23 cellular contexts compared by ENCODE assay signal in the genomic region with DNA sequence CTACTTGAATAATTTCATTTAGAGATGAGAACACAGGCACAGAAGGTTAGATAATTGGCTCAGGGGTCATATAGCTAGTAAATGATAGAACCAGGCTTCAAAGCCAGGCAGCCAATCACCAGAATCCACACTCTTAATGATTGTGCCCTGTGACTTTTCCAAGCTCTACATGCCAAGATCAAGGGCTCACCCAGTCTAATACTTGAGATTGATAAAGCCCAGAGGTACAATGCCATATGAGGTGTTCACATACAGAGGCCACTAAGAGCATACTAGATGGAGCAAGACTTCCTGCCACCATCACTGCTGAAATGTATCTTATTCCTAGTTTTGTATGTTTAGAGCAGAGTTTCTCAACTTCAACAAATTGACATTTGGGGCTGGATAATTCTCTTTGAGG. TPM values are rescaled to one million over a fixed set of nuclear protein-coding genes. Genes with fewer than 3 reads are reported as not detected.
A peak's percentile ranks its signal among the peaks of the same experiment; 100 is the strongest.
DNase-seq lines count a peak whose midpoint lies in the region; ATAC-seq and TF ChIP-seq lines count a peak whose summit lies in the region.
"Had no signal": no experiment of that assay in that cellular context is flagged by ENCODE, and none has a peak within 500 bp of the region (broad histone marks: within the 10 kb centered on the region; RNA-seq: fewer than 3 reads in every experiment).

No MANE protein-coding gene starts in this region.

- H3K79me2 ChIP-seq in mesendoderm (ENCODE audit: control insufficient read depth, insufficient read depth, low read length) = no peaks in the 10 kb centered on the region

- no peaks in the 10 kb centered on the region for H3K4me1 ChIP-seq in right cardiac atrium (ENCODE audit: control insufficient read depth, insufficient read depth, low read length)
- peaks cover 0 to 8% (median 0%) of the 10 kb centered on the region in 12 donors for H3K4me1 ChIP-seq in heart left ventricle
- H3K4me1 ChIP-seq in mesendoderm (ENCODE audit: control insufficient read depth, low read depth, low read length) = no peaks in the 10 kb centered on the region
- no peaks in the 10 kb centered on the region for H3K4me1 ChIP-seq in gastroesophageal sphincter
- H3K4me1 ChIP-seq: A549, BE2C had no signal

- H3K56ac ChIP-seq in mesendoderm (ENCODE audit: low read length) = no peak overlapping the region

- no peaks in the 10 kb centered on the region for H3K79me1 ChIP-seq in mesendoderm (ENCODE audit: low read length)

- H3K4me2 ChIP-seq in mesendoderm (ENCODE audit: low read length) = no peak overlapping the region
- H3K4me2 ChIP-seq: A549; BLaER1 treated with 17β-estradiol and CSF1 and Interleukin-3, amounts not matched to agents 10 nM and 100 nM had no signal

- H3K36me3 ChIP-seq in heart left ventricle (no peaks in the 10 kb centered on the region), mesendoderm (ENCODE audit: control insufficient read depth, insufficient read depth, low read length) (no peaks in the 10 kb centered on the region), gastroesophageal sphincter (no peaks in the 10 kb centered on the region)
- H3K36me3 ChIP-seq: BE2C; BLaER1 treated with 17β-estradiol and CSF1 and Interleukin-3, amounts not matched to agents 10 nM and 100 nM had no signal

- peak overlapping the region; percentile 28 for H4K8ac ChIP-seq in mesendoderm (ENCODE audit: low read depth, low read length)

- peaks cover 2% of the 10 kb centered on the region for H3K36me3 Mint-ChIP-seq in activated CD4-positive, alpha-beta T cell treated with anti-CD3 and anti-CD28 coated beads, Interleukin-2, amount 10 ng/mL, durations not matched to agents 24 days and 14 days (ENCODE audit: low read depth)
- H3K36me3 Mint-ChIP-seq in activated CD4-positive, alpha-beta T cell treated with anti-CD3 and anti-CD28 coated beads for 36 hours (ENCODE audit: low read depth) = no peaks in the 10 kb centered on the region
- H3K36me3 Mint-ChIP-seq: CD14-positive monocyte had no signal

- TF ChIP-seq POLR2A in heart left ventricle (IDR thresholded peaks at IDR 0.05) (no peak), gastroesophageal sphincter (IDR thresholded peaks at IDR 0.05) (no peak)

- H3K9ac ChIP-seq in mesendoderm (ENCODE audit: low read length) = no peak overlapping the region
- H3K9ac ChIP-seq: BLaER1 treated with 17β-estradiol and CSF1 and Interleukin-3, amounts not matched to agents 10 nM and 100 nM; GM23248 had no signal

- no peak overlapping the region for H3K18ac ChIP-seq in mesendoderm (ENCODE audit: low read length)

- peaks cover 4% of the 10 kb centered on the region for H3K4me1 Mint-ChIP-seq in activated CD4-positive, alpha-beta T cell treated with anti-CD3 and anti-CD28 coated beads, Interleukin-2, amount 10 ng/mL, durations not matched to agents 24 days and 14 days
- H3K4me1 Mint-ChIP-seq in activated CD4-positive, alpha-beta T cell treated with anti-CD3 and anti-CD28 coated beads for 36 hours = peaks cover 4% of the 10 kb centered on the region

- no peak overlapping the region for H2BK120ac ChIP-seq in mesendoderm (ENCODE audit: low read depth, low read length)

- H2BK15ac ChIP-seq in mesendoderm (replicated peaks; ENCODE audit: low read depth) = no peak overlapping the region

- H2AK5ac ChIP-seq in mesendoderm (ENCODE audit: low read length) = no peak overlapping the region

- no peak for TF ChIP-seq CTCF in heart left ventricle (IDR thresholded peaks at IDR 0.05)
- no peak for TF ChIP-seq CTCF in gastroesophageal sphincter (IDR thresholded peaks at IDR 0.05)

- no peak overlapping the region for H3K4ac ChIP-seq in mesendoderm (ENCODE audit: low read depth, low read length)

- CTCF ChIA-PET in activated CD4-positive, alpha-beta T cell treated with anti-CD3 and anti-CD28 coated beads for 36 hours (lab: Charles Lee) = interaction anchor here (0.6 kb wide), 1 partner anchor 27 kb away, joined by 4 read pairs; a partner anchor contains a TSS

- no peak overlapping the region for H4K5ac ChIP-seq in mesendoderm (ENCODE audit: low read length)

- H3K9me3 ChIP-seq in right cardiac atrium (ENCODE audit: control insufficient read depth, low read length) = no peaks in the 10 kb centered on the region
- no peaks in the 10 kb centered on the region for H3K9me3 ChIP-seq in heart left ventricle
- no peaks in the 10 kb centered on the region for H3K9me3 ChIP-seq in gastroesophageal sphincter
- H3K9me3 ChIP-seq: A549; BE2C; BLaER1 treated with 17β-estradiol and CSF1 and Interleukin-3, amounts not matched to agents 10 nM and 100 nM had no signal

- peaks cover 3% of the 10 kb centered on the region for H3K9me3 Mint-ChIP-seq in activated CD4-positive, alpha-beta T cell treated with anti-CD3 and anti-CD28 coated beads, Interleukin-2, amount 10 ng/mL, durations not matched to agents 24 days and 14 days
- H3K9me3 Mint-ChIP-seq in activated CD4-positive, alpha-beta T cell treated with anti-CD3 and anti-CD28 coated beads for 36 hours (ENCODE audit: low read depth) = no peaks in the 10 kb centered on the region
- H3K9me3 Mint-ChIP-seq: CD14-positive monocyte; CD4-positive, alpha-beta T cell; CD8-positive, alpha-beta memory T cell had no signal

- H3K4me3 ChIP-seq in right cardiac atrium (ENCODE audit: low read length) (no peak overlapping the region), heart left ventricle (no peak overlapping the region), mesendoderm (ENCODE audit: low read length) (no peak overlapping the region), gastroesophageal sphincter (no peak overlapping the region)
- H3K4me3 ChIP-seq: A549; BLaER1 treated with 17β-estradiol and CSF1 and Interleukin-3, amounts not matched to agents 10 nM and 100 nM; GM12878; GM23248 had no signal

- H3K27ac ChIP-seq in right cardiac atrium (ENCODE audit: low read length) (peak overlapping the region; percentile 19), heart left ventricle (no peak overlapping the region), mesendoderm (ENCODE audit: low read depth, low read length) (no peak overlapping the region), gastroesophageal sphincter (no peak overlapping the region)
- H3K27ac ChIP-seq: A549; BLaER1 treated with 17β-estradiol and CSF1 and Interleukin-3, amounts not matched to agents 10 nM and 100 nM; GM23248 had no signal

- peaks cover 18% of the 10 kb centered on the region for H3K27me3 Mint-ChIP-seq in activated CD4-positive, alpha-beta T cell treated with anti-CD3 and anti-CD28 coated beads, Interleukin-2, amount 10 ng/mL, durations not matched to agents 24 days and 14 days
- H3K27me3 Mint-ChIP-seq in activated CD4-positive, alpha-beta T cell treated with anti-CD3 and anti-CD28 coated beads for 36 hours = peaks cover 13% of the 10 kb centered on the region

- H2BK5ac ChIP-seq in mesendoderm (ENCODE audit: low read length) = no peak overlapping the region

- H3K23ac ChIP-seq in mesendoderm (ENCODE audit: low read length) = no peak overlapping the region

- no peak for TF ChIP-seq EP300 in gastroesophageal sphincter (IDR thresholded peaks at IDR 0.05)

- H3K27ac Mint-ChIP-seq in activated CD4-positive, alpha-beta T cell treated with anti-CD3 and anti-CD28 coated beads, Interleukin-2, amount 10 ng/mL, durations not matched to agents 24 days and 14 days = no peak overlapping the region
- no peak overlapping the region for H3K27ac Mint-ChIP-seq in activated CD4-positive, alpha-beta T cell treated with anti-CD3 and anti-CD28 coated beads for 36 hours
- H3K27ac Mint-ChIP-seq: CD14-positive monocyte; CD4-positive, alpha-beta T cell had no signal

- H3K27me3 ChIP-seq in right cardiac atrium (ENCODE audit: control insufficient read depth, insufficient read depth) = no peaks in the 10 kb centered on the region
- H3K27me3 ChIP-seq in heart left ventricle = peaks cover 0 to 4% (median 0%) of the 10 kb centered on the region in 9 donors
- no peaks in the 10 kb centered on the region for H3K27me3 ChIP-seq in mesendoderm (ENCODE audit: insufficient read depth, low read length, poor library complexity)
- H3K27me3 ChIP-seq in gastroesophageal sphincter = no peaks in the 10 kb centered on the region

- DNase-seq in activated CD4-positive, alpha-beta T cell treated with anti-CD3 and anti-CD28 coated beads, Interleukin-2, amount 10 ng/mL, durations not matched to agents 24 days and 14 days = peak; percentile 29
- DNase-seq in activated CD4-positive, alpha-beta T cell treated with anti-CD3 and anti-CD28 coated beads for 36 hours = no peak
- DNase-seq in right cardiac atrium = no peak
- no peak for DNase-seq in heart left ventricle
- no peak for DNase-seq in mesendoderm
- DNase-seq: 8988T; ACHN; AML-193; BE2C; CD4-positive, alpha-beta T cell; CD8-positive, alpha-beta memory T cell; DMS 273 treated with DMSO at 0.1 percent for 48 hours; DMS79; EL; GDM1; GM23248; H7; HCEC 1CT had no signal

- no peak overlapping the region for H3K4me3 Mint-ChIP-seq in activated CD4-positive, alpha-beta T cell treated with anti-CD3 and anti-CD28 coated beads, Interleukin-2, amount 10 ng/mL, durations not matched to agents 24 days and 14 days
- H3K4me3 Mint-ChIP-seq in activated CD4-positive, alpha-beta T cell treated with anti-CD3 and anti-CD28 coated beads for 36 hours = no peak overlapping the region
- H3K4me3 Mint-ChIP-seq: CD14-positive monocyte; CD4-positive, alpha-beta T cell; CD8-positive, alpha-beta memory T cell had no signal

- no peak for ATAC-seq in activated CD4-positive, alpha-beta T cell treated with anti-CD3 and anti-CD28 coated beads for 36 hours
- ATAC-seq in right cardiac atrium = peak; percentile 42 to 52
- ATAC-seq in heart left ventricle = no peak
- no peak for ATAC-seq in gastroesophageal sphincter
- ATAC-seq: A549, GM12878 had no signal

- POLR2A ChIA-PET in activated CD4-positive, alpha-beta T cell treated with anti-CD3 and anti-CD28 coated beads for 36 hours (lab: Charles Lee) = no interaction called here

- intact Hi-C loops in activated CD4-positive, alpha-beta T cell treated with anti-CD3 and anti-CD28 coated beads, Interleukin-2, amount 10 ng/mL, durations not matched to agents 24 days and 14 days (cut with micrococcal nuclease) = no loop called here
- intact Hi-C loops in activated CD4-positive, alpha-beta T cell treated with anti-CD3 and anti-CD28 coated beads for 36 hours (cut with DNase I, micrococcal nuclease) = loop anchor here in 1 of 2 experiments (2.0 kb wide), 1 partner anchor 26 kb away; a partner anchor contains a TSS
- intact Hi-C loops in right cardiac atrium (cut with DNase I) (loop anchor here in 1 of 4 donors (10.0 kb wide), 1 partner anchor 144 kb away; no protein-coding TSS in a partner anchor), heart left ventricle (cut with DNase I) (no loop called here)

RNA-seq across cellular contexts. Expression of a gene that starts 40.9 kb away (rescaled TPM):
- 0.51 and 0.66 TPM in 2 replicates for total RNA-seq in activated CD4-positive, alpha-beta T cell treated with anti-CD3 and anti-CD28 coated beads, Interleukin-2, amount 10 ng/mL, durations not matched to agents 24 days and 14 days
- total RNA-seq in activated CD4-positive, alpha-beta T cell treated with anti-CD3 and anti-CD28 coated beads for 36 hours = under 1 TPM; 0.16 to 0.23 TPM
- total RNA-seq in right cardiac atrium (10 to 100 TPM in 3 of 4 donors, 1 to 10 TPM in 1; 9.0 to 18.9 (median 16.1) TPM), heart left ventricle (1 to 10 TPM in 1 of 9 donors, under 1 TPM in 6, not detected in 2; 0.16 to 1.4 (median 0.35) TPM), gastroesophageal sphincter (1 to 10 TPM in 3 of 4 donors, under 1 TPM in 1; 0.52 to 3.2 (median 1.6) TPM)
- polyA plus RNA-seq in right cardiac atrium (15.2 TPM), heart left ventricle (1 to 10 TPM in 1 of 2 donors, under 1 TPM in 1; 0.07 to 1.1 TPM)
- 0.84 TPM for polyA plus RNA-seq in mesendoderm (2013, experiment 1 of 2)
- polyA plus RNA-seq in mesendoderm (2013, experiment 2 of 2) = 1.1 TPM
- polyA plus RNA-seq: CD14-positive monocyte had no signal

Comparison
In these comparisons a context has a peak if more than half of its experiments do, and no peak if none do; other contexts are left out.
1. ATAC-seq: peak in right cardiac atrium (2 of 2); none in activated CD4-positive, alpha-beta T cell treated with anti-CD3 and anti-CD28 coated beads for 36 hours (single experiment), heart left ventricle (0 of 4) and gastroesophageal sphincter (single experiment).